2 cellular contexts compared by ENCODE assay signal in genomic region chr13:100808330-100808729, GRCh38.
A peak's percentile ranks its signal among the peaks of the same experiment; 100 is the strongest.
TF ChIP-seq lines count a peak whose summit lies in the region.

No MANE protein-coding gene starts in this region.

TF ChIP-seq in HepG2, 621 proteins besides CTCF, POLR2A, EP300 and RAD21 (continues in another document):
- TF ChIP-seq PAXIP1 (CRISPR knock-in tag; conservative IDR thresholded peaks at IDR 0.05), result peak; percentile 73
- no peak for TF ChIP-seq ZNF569 (CRISPR knock-in tag; IDR thresholded peaks at IDR 0.05; ENCODE audit: borderline replicate concordance)
- peak; percentile 71; the same call in 1 of the 2 replicates for TF ChIP-seq TFAP4 (IDR thresholded peaks at IDR 0.05; ENCODE audit: borderline replicate concordance, low read depth)
- peak; percentile 43; the same call in 1 of the 2 replicates for TF ChIP-seq NCOA2 (CRISPR knock-in tag; IDR thresholded peaks at IDR 0.05)
- TF ChIP-seq ZNF775 (CRISPR knock-in tag; IDR thresholded peaks at IDR 0.05; ENCODE audit: borderline replicate concordance), result no peak
- no peak for TF ChIP-seq WIZ (CRISPR knock-in tag; IDR thresholded peaks at IDR 0.05)
- TF ChIP-seq ZSCAN12 (CRISPR knock-in tag; IDR thresholded peaks at IDR 0.05), result no peak
- peak; percentile 99 for TF ChIP-seq SOX13 (IDR thresholded peaks at IDR 0.05)
- TF ChIP-seq SOX13 (CRISPR knock-in tag; conservative IDR thresholded peaks at IDR 0.05 in 1 of 2, IDR thresholded peaks at IDR 0.05 in 1 of 2), result peak in 1 of 2 experiments; percentile 100; a peak in 2 of 4 replicates
- no peak for TF ChIP-seq AGO1 (IDR thresholded peaks at IDR 0.05; ENCODE audit: low read depth, low read length, poor library complexity, severe bottlenecking)
- no peak for TF ChIP-seq ZNF773 (CRISPR knock-in tag; IDR thresholded peaks at IDR 0.05; ENCODE audit: borderline replicate concordance)
- TF ChIP-seq FOXO1 (CRISPR knock-in tag; IDR thresholded peaks at IDR 0.05), result peak; percentile 50; the same call in 1 of the 2 replicates
- TF ChIP-seq SNAPC5 (CRISPR knock-in tag; IDR thresholded peaks at IDR 0.05; ENCODE audit: borderline replicate concordance), result no peak
- 0 out of 2 replicates have a peak, but pooled peaks have one; percentile 26 for TF ChIP-seq GATAD1 (CRISPR knock-in tag; IDR thresholded peaks at IDR 0.05)
- no peak for TF ChIP-seq FOXC1 (CRISPR knock-in tag; IDR thresholded peaks at IDR 0.05; ENCODE audit: borderline replicate concordance)
- TF ChIP-seq ARID3A (IDR thresholded peaks at IDR 0.05; ENCODE audit: low read depth, low read length), result peak; percentile 40; the same call in 1 of the 2 replicates
- 0 out of 2 replicates have a peak, but pooled peaks have one; percentile 23 for TF ChIP-seq SAP130 (CRISPR knock-in tag; IDR thresholded peaks at IDR 0.05; ENCODE audit: low read depth)
- no peak for TF ChIP-seq NFIB (CRISPR knock-in tag; IDR thresholded peaks at IDR 0.05; ENCODE audit: borderline replicate concordance)
- peak; percentile 49; the same call in 1 of the 2 replicates for TF ChIP-seq ZNF331 (CRISPR knock-in tag; IDR thresholded peaks at IDR 0.05)
- 0 out of 2 replicates have a peak, but pooled peaks have one; percentile 28 for TF ChIP-seq ZGPAT (CRISPR knock-in tag; IDR thresholded peaks at IDR 0.05)
- TF ChIP-seq ZNF362 (CRISPR knock-in tag; IDR thresholded peaks at IDR 0.05; ENCODE audit: borderline replicate concordance), result no peak
- no peak for TF ChIP-seq ATF1 (CRISPR knock-in tag; IDR thresholded peaks at IDR 0.05)

TF ChIP-seq in WTC11, 78 proteins besides CTCF, POLR2A, EP300 and RAD21 (continued from another document):
- TF ChIP-seq ZNF281 (CRISPR knock-in tag; IDR thresholded peaks at IDR 0.05), result no peak
- no peak for TF ChIP-seq NFATC4 (CRISPR knock-in tag; IDR thresholded peaks at IDR 0.05)
- no peak for TF ChIP-seq ZNF263 (CRISPR knock-in tag; IDR thresholded peaks at IDR 0.05; ENCODE audit: low read depth)
- TF ChIP-seq PRDM15 (CRISPR knock-in tag; IDR thresholded peaks at IDR 0.05), result no peak
- no peak for TF ChIP-seq NFYB (CRISPR knock-in tag; conservative IDR thresholded peaks at IDR 0.05; ENCODE audit: low read depth)
- TF ChIP-seq SP1 (CRISPR knock-in tag; conservative IDR thresholded peaks at IDR 0.05), result no peak
- no peak for TF ChIP-seq PRRX2 (CRISPR knock-in tag; IDR thresholded peaks at IDR 0.05)
- TF ChIP-seq ZBTB21 (CRISPR knock-in tag; IDR thresholded peaks at IDR 0.05; ENCODE audit: borderline replicate concordance), result no peak
- no peak for TF ChIP-seq CBFB (CRISPR knock-in tag; IDR thresholded peaks at IDR 0.05; ENCODE audit: low read depth)
- no peak for TF ChIP-seq TEAD1 (CRISPR knock-in tag; IDR thresholded peaks at IDR 0.05)
- no peak for TF ChIP-seq IRF2 (CRISPR knock-in tag; IDR thresholded peaks at IDR 0.05; ENCODE audit: borderline replicate concordance, low read depth)
- no peak for TF ChIP-seq ETV6 (CRISPR knock-in tag; IDR thresholded peaks at IDR 0.05)
- no peak for TF ChIP-seq FOXK1 (CRISPR knock-in tag; IDR thresholded peaks at IDR 0.05)
- no peak for TF ChIP-seq AFF4 (CRISPR knock-in tag; IDR thresholded peaks at IDR 0.05; ENCODE audit: borderline replicate concordance)
- no peak for TF ChIP-seq TEAD4 (CRISPR knock-in tag; IDR thresholded peaks at IDR 0.05)
- no peak for TF ChIP-seq ZNF423 (CRISPR knock-in tag; IDR thresholded peaks at IDR 0.05)
- TF ChIP-seq NR1H2 (CRISPR knock-in tag; IDR thresholded peaks at IDR 0.05), result no peak
- no peak for TF ChIP-seq ESRRA (CRISPR knock-in tag; IDR thresholded peaks at IDR 0.05; ENCODE audit: borderline replicate concordance)
